Comparison of ENCODE assay signal across 1 cellular context in genomic region chr7:91164531-91164930, GRCh38.
TF ChIP-seq lines count a peak whose summit lies in the region.

No MANE protein-coding gene starts in this region.

TF ChIP-seq in IMR-90, 13 proteins besides CTCF, POLR2A, EP300 and RAD21 (continued from another document):
- no peak for TF ChIP-seq USF2 (IDR thresholded peaks at IDR 0.05; ENCODE audit: low read depth, low read length)
- no peak for TF ChIP-seq CHD1 (IDR thresholded peaks at IDR 0.05; ENCODE audit: low read depth, low read length)
- no peak for TF ChIP-seq MAFK (IDR thresholded peaks at IDR 0.05; ENCODE audit: low read depth, low read length)
- TF ChIP-seq NFE2L2 (IDR thresholded peaks at IDR 0.05; ENCODE audit: low read depth, low read length) = no peak
- no peak for TF ChIP-seq RCOR1 (IDR thresholded peaks at IDR 0.05; ENCODE audit: insufficient replicate concordance, low read length)
- TF ChIP-seq FOS (IDR thresholded peaks at IDR 0.05; ENCODE audit: low read depth, low read length) = no peak
- no peak for TF ChIP-seq CEBPB (IDR thresholded peaks at IDR 0.05; ENCODE audit: low read depth, low read length)
- no peak for TF ChIP-seq ELK1 (IDR thresholded peaks at IDR 0.05; ENCODE audit: borderline replicate concordance, low read depth, low read length)
- TF ChIP-seq RFX5 (IDR thresholded peaks at IDR 0.05; ENCODE audit: low read depth, low read length) = no peak
- no peak for TF ChIP-seq SMC3 (IDR thresholded peaks at IDR 0.05; ENCODE audit: low read depth, low read length)
- TF ChIP-seq MAZ (IDR thresholded peaks at IDR 0.05; ENCODE audit: borderline replicate concordance, low read depth, low read length) = no peak
- no peak for TF ChIP-seq MXI1 (IDR thresholded peaks at IDR 0.05; ENCODE audit: borderline replicate concordance, low read depth, low read length)
